In the genomic region with DNA sequence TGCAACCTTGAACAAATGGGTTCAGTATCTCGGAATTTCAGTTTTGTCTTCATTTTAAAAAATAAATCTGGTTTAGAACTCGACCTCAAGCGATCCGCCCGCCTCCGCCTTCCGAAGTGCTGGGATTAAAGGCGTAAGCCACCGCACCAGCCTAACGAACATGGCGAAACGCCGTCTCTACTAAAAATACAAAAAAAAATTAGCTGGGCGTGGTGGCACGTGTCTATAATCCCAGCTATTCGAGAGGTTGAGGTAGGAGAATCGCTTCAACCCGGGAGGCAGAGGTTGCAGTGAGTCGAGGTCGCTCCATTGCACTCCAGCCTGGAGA, we compare ENCODE assay signal across 8 cellular contexts. TPM values are rescaled to one million over a fixed set of nuclear protein-coding genes. Genes with fewer than 3 reads are reported as not detected.
DNase-seq lines count a peak whose midpoint lies in the region; ATAC-seq, FAIRE-seq and TF ChIP-seq lines count a peak whose summit lies in the region.

No MANE protein-coding gene starts in this region.

- peak overlapping the region; percentile 80 to 99 (median 92) for H3K27ac ChIP-seq in Peyer's patch

- POLR2A ChIA-PET in Caco-2 (lab: Charles Lee): interaction anchor here (0.6 to 1.6 kb wide), 5 partner anchors 19 to 1501 kb away, joined by 3 to 10 read pairs (median 4); a partner anchor contains a TSS

- FAIRE-seq in GM19239 (lab: Jason Lieb, UNC): no peak

- H3K27me3 ChIP-seq in Caco-2 (replicated peaks; ENCODE audit: control insufficient read depth, insufficient read depth, low read length) (no peaks in the 10 kb centered on the region), Peyer's patch (no peaks in the 10 kb centered on the region)

- H3K4me1 ChIP-seq in Caco-2 (peaks cover 16% of the 10 kb centered on the region), Peyer's patch (peaks cover 0 to 11% (median 0%) of the 10 kb centered on the region in 4 donors)

- H3K4me3 Mint-ChIP-seq in Caco-2 (ENCODE audit: unreplicated experiment) (peak overlapping the region; percentile 96), osteocyte (ENCODE audit: unreplicated experiment) (peak overlapping the region; percentile 96)

- H3K9me3 ChIP-seq in Caco-2 (peaks cover 6% of the 10 kb centered on the region; the same call in 1 of the 2 replicates), Peyer's patch (peaks cover 0 to 24% (median 3%) of the 10 kb centered on the region in 4 donors)

- CTCF ChIA-PET in Caco-2 (lab: Charles Lee): interaction anchor here (1.0 to 1.5 kb wide), 4 partner anchors 14 to 249 kb away, joined by 3 to 4 read pairs (median 3); a partner anchor contains a TSS

- H3K27ac Mint-ChIP-seq in Caco-2 (ENCODE audit: unreplicated experiment) (peak overlapping the region; percentile 99), osteocyte (ENCODE audit: unreplicated experiment) (peak overlapping the region; percentile 99)

- intact Hi-C loops in Caco-2 (cut with micrococcal nuclease; ENCODE audit: unreplicated experiment): no loop called here

- BruUV-seq in Caco-2 (replicated peaks; lab: Mats Ljungman, UMichigan): no TSS peak

- peaks cover 9% of the 10 kb centered on the region for H3K4me1 Mint-ChIP-seq in Caco-2 (ENCODE audit: low read depth, unreplicated experiment)
- H3K4me1 Mint-ChIP-seq in osteocyte (ENCODE audit: unreplicated experiment): peaks cover 23% of the 10 kb centered on the region

- peak overlapping the region; percentile 95 for H3K4me3 ChIP-seq in Caco-2 (ENCODE audit: low read depth, low read length)
- H3K4me3 ChIP-seq in Peyer's patch: peak overlapping the region; percentile 54 to 96 (median 84)
- peak overlapping the region; percentile 74 for H3K4me3 ChIP-seq in epithelial cell of proximal tubule (ENCODE audit: low read depth, low read length)

- ATAC-seq in HG02588 (IDR thresholded peaks at IDR 0.05; ENCODE audit: unreplicated experiment): no peak
- ATAC-seq in HG03460 (IDR thresholded peaks at IDR 0.05; ENCODE audit: unreplicated experiment): no peak

- TF ChIP-seq CTCF in Caco-2 (IDR thresholded peaks at IDR 0.05; ENCODE audit: insufficient read depth in 1 of 2, low read depth in 1 of 2, low read length in 1 of 2, severe bottlenecking in 1 of 2, unreplicated experiment in 1 of 2) (no peak), Peyer's patch (IDR thresholded peaks at IDR 0.05) (no peak), epithelial cell of proximal tubule (conservative IDR thresholded peaks at IDR 0.05; ENCODE audit: low read depth, low read length) (no peak), osteocyte (IDR thresholded peaks at IDR 0.05) (no peak)

- no peak for DNase-seq in Caco-2
- no peak for DNase-seq in Peyer's patch
- DNase-seq in epithelial cell of proximal tubule (ENCODE audit: low read depth): no peak
- DNase-seq in osteocyte (ENCODE audit: extremely low spot score, unreplicated experiment): no peak
- DNase-seq in GM19239 (ENCODE audit: insufficient read length, low spot score): no peak
- DNase-seq in NCI-H524 (lab: John Stamatoyannopoulos, UW): no peak

- H3K27me3 Mint-ChIP-seq in Caco-2 (ENCODE audit: insufficient read depth, unreplicated experiment) (no peaks in the 10 kb centered on the region), osteocyte (ENCODE audit: unreplicated experiment) (no peaks in the 10 kb centered on the region)

- H3K36me3 ChIP-seq in Caco-2 (ENCODE audit: control insufficient read depth, insufficient read depth, low read length): peaks cover 15% of the 10 kb centered on the region
- peaks cover 0 to 43% (median 0%) of the 10 kb centered on the region in 3 donors for H3K36me3 ChIP-seq in Peyer's patch

- peaks cover 54% of the 10 kb centered on the region for H3K36me3 Mint-ChIP-seq in Caco-2 (ENCODE audit: insufficient read depth, unreplicated experiment)
- H3K36me3 Mint-ChIP-seq in osteocyte (ENCODE audit: unreplicated experiment): peaks cover 51% of the 10 kb centered on the region

- no peak for TF ChIP-seq POLR2A in Peyer's patch (IDR thresholded peaks at IDR 0.05)

- H3K9me3 Mint-ChIP-seq in Caco-2 (ENCODE audit: unreplicated experiment) (peaks cover 31% of the 10 kb centered on the region), osteocyte (ENCODE audit: unreplicated experiment) (peaks cover 17% of the 10 kb centered on the region)

RNA-seq across cellular contexts. Expression of a gene that starts 0.6 kb away (rescaled TPM):
- total RNA-seq in Caco-2 (2022) (28.1 and 30.1 TPM in 2 replicates), Peyer's patch (10 to 100 TPM; 17.3 to 28.4 (median 25.0) TPM), epithelial cell of proximal tubule (5.9 and 10.5 TPM in 2 replicates), osteocyte (34.7 and 35.0 TPM in 2 replicates)

RNA-seq across cellular contexts. Expression of a gene that starts 1.1 kb away (rescaled TPM):
- total RNA-seq in Caco-2 (2022) (0.72 and 1.00 TPM in 2 replicates), Peyer's patch (1 to 10 TPM in 2 of 4 donors, under 1 TPM in 1, not detected in 1; 0.35 to 1.6 (median 1.5) TPM), epithelial cell of proximal tubule (not detected in 2 replicates), osteocyte (0.24 and 0.78 TPM in 2 replicates)

RNA-seq across cellular contexts. Expression of a gene that starts 56.0 kb away (rescaled TPM):
- 5.4 and 6.2 TPM in 2 replicates for total RNA-seq in Caco-2 (2022)
- 10 to 100 TPM; 12.1 to 24.3 (median 18.3) TPM for total RNA-seq in Peyer's patch
- 5.1 and 5.6 TPM in 2 replicates for total RNA-seq in epithelial cell of proximal tubule
- 11.1 and 12.1 TPM in 2 replicates for total RNA-seq in osteocyte
